1 cellular context compared by ENCODE assay signal in genomic region chr15:85330941-85331588, GRCh38.
TF ChIP-seq lines count a peak whose summit lies in the region.

No MANE protein-coding gene starts in this region.

TF ChIP-seq in HepG2, 621 proteins besides CTCF, POLR2A, EP300 and RAD21 (continued from another document and continues in another):
- no peak for TF ChIP-seq ZNF318 (CRISPR knock-in tag; IDR thresholded peaks at IDR 0.05)
- no peak for TF ChIP-seq ETS1 (CRISPR knock-in tag; IDR thresholded peaks at IDR 0.05)
- peak; percentile 28; the same call in 1 of the 2 replicates for TF ChIP-seq ZBTB20 (CRISPR knock-in tag; IDR thresholded peaks at IDR 0.05; ENCODE audit: borderline replicate concordance, low read depth)
- peak; percentile 14; the same call in 1 of the 2 replicates for TF ChIP-seq KDM4B (CRISPR knock-in tag; IDR thresholded peaks at IDR 0.05)
- TF ChIP-seq ZNF335 (CRISPR knock-in tag; IDR thresholded peaks at IDR 0.05), result peak; percentile 92
- no peak for TF ChIP-seq CREM (IDR thresholded peaks at IDR 0.05)
- TF ChIP-seq CREM (CRISPR knock-in tag; IDR thresholded peaks at IDR 0.05), result no peak
- TF ChIP-seq CENPBD1 (CRISPR knock-in tag; IDR thresholded peaks at IDR 0.05; ENCODE audit: borderline replicate concordance, low read depth), result no peak
- no peak for TF ChIP-seq ZNF441 (CRISPR knock-in tag; IDR thresholded peaks at IDR 0.05; ENCODE audit: borderline replicate concordance)
- no peak for TF ChIP-seq NR3C1 (CRISPR knock-in tag; IDR thresholded peaks at IDR 0.05)
- no peak for TF ChIP-seq KDM1A (CRISPR knock-in tag; IDR thresholded peaks at IDR 0.05)
- no peak for TF ChIP-seq NONO (IDR thresholded peaks at IDR 0.05)
- TF ChIP-seq NONO (CRISPR knock-in tag; conservative IDR thresholded peaks at IDR 0.05), result no peak
- peak; percentile 81 for TF ChIP-seq ZNF501 (CRISPR knock-in tag; IDR thresholded peaks at IDR 0.05)
- TF ChIP-seq ZZZ3 (CRISPR knock-in tag; IDR thresholded peaks at IDR 0.05; ENCODE audit: borderline replicate concordance), result 0 out of 2 replicates have a peak, but pooled peaks have one; percentile 13
- TF ChIP-seq RFX3 (CRISPR knock-in tag; IDR thresholded peaks at IDR 0.05), result no peak
- no peak for TF ChIP-seq ZEB1 (IDR thresholded peaks at IDR 0.05; ENCODE audit: insufficient replicate concordance, low read depth)
- no peak for TF ChIP-seq ZNF678 (CRISPR knock-in tag; IDR thresholded peaks at IDR 0.05)
- TF ChIP-seq CSRNP2 (CRISPR knock-in tag; conservative IDR thresholded peaks at IDR 0.05; ENCODE audit: low read depth), result no peak
- TF ChIP-seq MEF2D (CRISPR knock-in tag; IDR thresholded peaks at IDR 0.05), result 0 out of 2 replicates have a peak, but pooled peaks have one; percentile 29
- TF ChIP-seq STAG1 (CRISPR knock-in tag; IDR thresholded peaks at IDR 0.05), result peak; percentile 86
- TF ChIP-seq IKZF1 (IDR thresholded peaks at IDR 0.05), result no peak
- peak; percentile 13; the same call in 1 of the 2 replicates for TF ChIP-seq ZNF792 (CRISPR knock-in tag; IDR thresholded peaks at IDR 0.05)
- TF ChIP-seq GABPB1 (CRISPR knock-in tag; IDR thresholded peaks at IDR 0.05), result peak; percentile 35; the same call in 1 of the 2 replicates
- no peak for TF ChIP-seq TGIF2 (CRISPR knock-in tag; IDR thresholded peaks at IDR 0.05)
- TF ChIP-seq HNRNPLL (IDR thresholded peaks at IDR 0.05; ENCODE audit: low read depth, low read length, poor library complexity, severe bottlenecking), result no peak
- no peak for TF ChIP-seq ZNF772 (CRISPR knock-in tag; IDR thresholded peaks at IDR 0.05)
- TF ChIP-seq ZNF30 (CRISPR knock-in tag; IDR thresholded peaks at IDR 0.05), result no peak
- no peak for TF ChIP-seq ATF7-NPFF (CRISPR knock-in tag; IDR thresholded peaks at IDR 0.05; ENCODE audit: low read depth)
- no peak for TF ChIP-seq ONECUT2 (CRISPR knock-in tag; IDR thresholded peaks at IDR 0.05)
- peak; percentile 60 for TF ChIP-seq KAT8 (CRISPR knock-in tag; IDR thresholded peaks at IDR 0.05)
- peak; percentile 30 for TF ChIP-seq TEAD3 (CRISPR knock-in tag; optimal IDR thresholded peaks at IDR 0.05; ENCODE audit: borderline replicate concordance)
- no peak for TF ChIP-seq ZNF18 (CRISPR knock-in tag; IDR thresholded peaks at IDR 0.05; ENCODE audit: insufficient replicate concordance)
- TF ChIP-seq GATAD2A (CRISPR knock-in tag; IDR thresholded peaks at IDR 0.05), result peak; percentile 62
- no peak; the same call in 1 of the 2 replicates for TF ChIP-seq NR1H2 (CRISPR knock-in tag; IDR thresholded peaks at IDR 0.05; ENCODE audit: borderline replicate concordance, low read depth)
- TF ChIP-seq ZNF562 (CRISPR knock-in tag; IDR thresholded peaks at IDR 0.05; ENCODE audit: borderline replicate concordance), result no peak
- peak; percentile 44 for TF ChIP-seq YY1 (IDR thresholded peaks at IDR 0.05; ENCODE audit: insufficient read depth, insufficient replicate concordance, low read depth, low read length)
- TF ChIP-seq RELA (CRISPR knock-in tag; IDR thresholded peaks at IDR 0.05), result 0 out of 2 replicates have a peak, but pooled peaks have one; percentile 18
- TF ChIP-seq ZNF280B (CRISPR knock-in tag; IDR thresholded peaks at IDR 0.05; ENCODE audit: borderline replicate concordance), result no peak
- TF ChIP-seq SSRP1 (CRISPR knock-in tag; IDR thresholded peaks at IDR 0.05), result no peak
- TF ChIP-seq ZNF34 (CRISPR knock-in tag; IDR thresholded peaks at IDR 0.05; ENCODE audit: borderline replicate concordance), result 0 out of 2 replicates have a peak, but pooled peaks have one; percentile 48
- TF ChIP-seq MTA3 (CRISPR knock-in tag; IDR thresholded peaks at IDR 0.05), result no peak
- no peak for TF ChIP-seq SOX6 (IDR thresholded peaks at IDR 0.05)
- TF ChIP-seq SOX6 (CRISPR knock-in tag; IDR thresholded peaks at IDR 0.05), result peak; percentile 35; the same call in 1 of the 2 replicates
- peak; percentile 88; the same call in 1 of the 2 replicates for TF ChIP-seq ZNF512B (CRISPR knock-in tag; IDR thresholded peaks at IDR 0.05; ENCODE audit: borderline replicate concordance)
- TF ChIP-seq IKZF5 (CRISPR knock-in tag; IDR thresholded peaks at IDR 0.05), result peak; percentile 35; the same call in 1 of the 2 replicates
- no peak for TF ChIP-seq ATRX (CRISPR knock-in tag; IDR thresholded peaks at IDR 0.05; ENCODE audit: borderline replicate concordance)
- TF ChIP-seq ADNP (CRISPR knock-in tag; IDR thresholded peaks at IDR 0.05), result no peak
- TF ChIP-seq SMAD3 (CRISPR knock-in tag; IDR thresholded peaks at IDR 0.05), result peak; percentile 70; the same call in 1 of the 2 replicates
- 0 out of 2 replicates have a peak, but pooled peaks have one; percentile 61 for TF ChIP-seq ZMYM2 (CRISPR knock-in tag; IDR thresholded peaks at IDR 0.05)
- TF ChIP-seq ZNF44 (CRISPR knock-in tag; IDR thresholded peaks at IDR 0.05), result no peak
